8 cellular contexts compared by ENCODE assay signal in genomic region chr6:26159417-26160273, GRCh38.
DNase-seq lines count a peak whose midpoint lies in the region; ATAC-seq and FAIRE-seq lines count a peak whose summit lies in the region.

No MANE protein-coding gene starts in this region.

- FAIRE-seq in small intestine (lab: Jason Lieb, UNC) = no peak

- no peaks in the 10 kb centered on the region for H3K36me3 ChIP-seq in Karpas-422 (ENCODE audit: insufficient read depth, low read length)
- no peaks in the 10 kb centered on the region for H3K36me3 ChIP-seq in small intestine (ENCODE audit: control insufficient read depth in 2 of 2, insufficient read depth in 2 of 2, low read length in 2 of 2)

- H3K27ac Mint-ChIP-seq in activated T-helper 1 cell treated with anti-CD3 and anti-CD28 coated beads, Interleukin-12 subunit alpha, Interleukin-12 subunit beta, Interleukin-2, Interleukin-4 antibody, amounts not matched to agents 30 ng/mL and 10 ng/mL and 1 ng/mL, durations not matched to agents 14 hours and 24 hours and 36 hours = peak overlapping the region; percentile 95

- H3K9ac ChIP-seq in Karpas-422 (ENCODE audit: low read length) = peak overlapping the region; percentile 71

- intact Hi-C loops in activated T-helper 1 cell treated with anti-CD3 and anti-CD28 coated beads, Interleukin-12 subunit alpha, Interleukin-12 subunit beta, Interleukin-2, Interleukin-4 antibody, amounts not matched to agents 30 ng/mL and 10 ng/mL and 1 ng/mL, durations not matched to agents 14 hours and 24 hours and 36 hours (cut with micrococcal nuclease) = loop anchor here (2.0 kb wide), 2 partner anchors 45 to 1735 kb away; a partner anchor contains a TSS

- peaks cover 3% of the 10 kb centered on the region for H3K27me3 Mint-ChIP-seq in activated T-helper 1 cell treated with anti-CD3 and anti-CD28 coated beads, Interleukin-12 subunit alpha, Interleukin-12 subunit beta, Interleukin-2, Interleukin-4 antibody, amounts not matched to agents 30 ng/mL and 10 ng/mL and 1 ng/mL, durations not matched to agents 14 hours and 24 hours and 36 hours (ENCODE audit: insufficient read depth)

- peaks cover 12% of the 10 kb centered on the region for H3K79me2 ChIP-seq in Karpas-422 (ENCODE audit: low read length)

- WGBS in small intestine, 3 donors = 5 to 11% (median 5%) methylated on average over 12 of the region's 12 CpGs

- no peak for ATAC-seq in GM21381 (IDR thresholded peaks at IDR 0.05; ENCODE audit: unreplicated experiment)
- no peak for ATAC-seq in HG03565 (IDR thresholded peaks at IDR 0.05; ENCODE audit: unreplicated experiment)

- peaks cover 5% of the 10 kb centered on the region for H3K36me3 Mint-ChIP-seq in activated T-helper 1 cell treated with anti-CD3 and anti-CD28 coated beads, Interleukin-12 subunit alpha, Interleukin-12 subunit beta, Interleukin-2, Interleukin-4 antibody, amounts not matched to agents 30 ng/mL and 10 ng/mL and 1 ng/mL, durations not matched to agents 14 hours and 24 hours and 36 hours (ENCODE audit: low read depth)

- no peaks in the 10 kb centered on the region for H3K27me3 ChIP-seq in Karpas-422 (ENCODE audit: low read length)
- no peaks in the 10 kb centered on the region for H3K27me3 ChIP-seq in small intestine (ENCODE audit: control insufficient read depth in 2 of 2, insufficient read depth in 2 of 2, low read length in 2 of 2)

- peaks cover 41% of the 10 kb centered on the region for H3K4me1 ChIP-seq in Karpas-422 (ENCODE audit: low read length)
- H3K4me1 ChIP-seq in small intestine (ENCODE audit: control insufficient read depth in 2 of 2, insufficient read depth in 1 of 2, low read depth in 1 of 2, low read length in 1 of 2) = peaks cover 0 to 5% of the 10 kb centered on the region in 2 donors

- no peak overlapping the region for H2AFZ ChIP-seq in Karpas-422 (ENCODE audit: low read length)

- H3K9me3 ChIP-seq in Karpas-422 (ENCODE audit: low read length) = no peaks in the 10 kb centered on the region
- no peaks in the 10 kb centered on the region for H3K9me3 ChIP-seq in small intestine (ENCODE audit: control insufficient read depth, low read depth)

- peak overlapping the region; percentile 72 for H3K4me2 ChIP-seq in Karpas-422 (ENCODE audit: low read depth, low read length, poor library complexity, severe bottlenecking)

- no peaks in the 10 kb centered on the region for H3K9me3 Mint-ChIP-seq in activated T-helper 1 cell treated with anti-CD3 and anti-CD28 coated beads, Interleukin-12 subunit alpha, Interleukin-12 subunit beta, Interleukin-2, Interleukin-4 antibody, amounts not matched to agents 30 ng/mL and 10 ng/mL and 1 ng/mL, durations not matched to agents 14 hours and 24 hours and 36 hours

- no peaks in the 10 kb centered on the region for H4K20me1 ChIP-seq in Karpas-422 (ENCODE audit: insufficient read depth, low read depth, low read length)

- DNase-seq in EL (peak; percentile 54), Karpas-422 (peak; percentile 59), small intestine (peak; percentile 48), HuH-7 (ENCODE audit: low spot score) (no peak)
- no peak for DNase-seq in activated T-helper 1 cell treated with anti-CD3 and anti-CD28 coated beads, Interleukin-12 subunit alpha, Interleukin-12 subunit beta, Interleukin-2, Interleukin-4 antibody, amounts not matched to agents 30 ng/mL and 10 ng/mL and 1 ng/mL, durations not matched to agents 14 hours and 24 hours and 36 hours (ENCODE audit: low spot score)

- H3K9me2 ChIP-seq in Karpas-422 (replicated peaks; ENCODE audit: insufficient read depth, low read length) = no peaks in the 10 kb centered on the region

- peak overlapping the region; percentile 70 for H3K27ac ChIP-seq in Karpas-422 (ENCODE audit: low read length)
- H3K27ac ChIP-seq in small intestine (ENCODE audit: low read depth in 1 of 2, low read length in 1 of 2) = peak overlapping the region; percentile 95 to 96

- H3K4me1 Mint-ChIP-seq in activated T-helper 1 cell treated with anti-CD3 and anti-CD28 coated beads, Interleukin-12 subunit alpha, Interleukin-12 subunit beta, Interleukin-2, Interleukin-4 antibody, amounts not matched to agents 30 ng/mL and 10 ng/mL and 1 ng/mL, durations not matched to agents 14 hours and 24 hours and 36 hours (ENCODE audit: low read depth) = peaks cover 58% of the 10 kb centered on the region

- peak overlapping the region; percentile 73 for H3K4me3 ChIP-seq in Karpas-422 (ENCODE audit: low read length)
- peak overlapping the region; percentile 73 for H3K4me3 ChIP-seq in iPS-11a (ENCODE audit: low read depth, low read length)
- H3K4me3 ChIP-seq in small intestine (ENCODE audit: low read depth in 1 of 2, low read length in 2 of 2) = peak overlapping the region; percentile 53 to 67

- H3K4me3 Mint-ChIP-seq in activated T-helper 1 cell treated with anti-CD3 and anti-CD28 coated beads, Interleukin-12 subunit alpha, Interleukin-12 subunit beta, Interleukin-2, Interleukin-4 antibody, amounts not matched to agents 30 ng/mL and 10 ng/mL and 1 ng/mL, durations not matched to agents 14 hours and 24 hours and 36 hours = peak overlapping the region; percentile 91

Comparison
In these comparisons a context has a peak if more than half of its experiments do, and no peak if none do; other contexts are left out.
1. DNase-seq: peak in EL (single experiment), Karpas-422 (single experiment) and small intestine (single experiment); none in activated T-helper 1 cell treated with anti-CD3 and anti-CD28 coated beads, Interleukin-12 subunit alpha, Interleukin-12 subunit beta, Interleukin-2, Interleukin-4 antibody, amounts not matched to agents 30 ng/mL and 10 ng/mL and 1 ng/mL, durations not matched to agents 14 hours and 24 hours and 36 hours (single experiment) and HuH-7 (single experiment).
2. Peak in every context shown above with its lines, with median percentiles within 50 percentile points of each other: H3K4me3 ChIP-seq.